1 cellular context compared by ENCODE assay signal in the genomic region with DNA sequence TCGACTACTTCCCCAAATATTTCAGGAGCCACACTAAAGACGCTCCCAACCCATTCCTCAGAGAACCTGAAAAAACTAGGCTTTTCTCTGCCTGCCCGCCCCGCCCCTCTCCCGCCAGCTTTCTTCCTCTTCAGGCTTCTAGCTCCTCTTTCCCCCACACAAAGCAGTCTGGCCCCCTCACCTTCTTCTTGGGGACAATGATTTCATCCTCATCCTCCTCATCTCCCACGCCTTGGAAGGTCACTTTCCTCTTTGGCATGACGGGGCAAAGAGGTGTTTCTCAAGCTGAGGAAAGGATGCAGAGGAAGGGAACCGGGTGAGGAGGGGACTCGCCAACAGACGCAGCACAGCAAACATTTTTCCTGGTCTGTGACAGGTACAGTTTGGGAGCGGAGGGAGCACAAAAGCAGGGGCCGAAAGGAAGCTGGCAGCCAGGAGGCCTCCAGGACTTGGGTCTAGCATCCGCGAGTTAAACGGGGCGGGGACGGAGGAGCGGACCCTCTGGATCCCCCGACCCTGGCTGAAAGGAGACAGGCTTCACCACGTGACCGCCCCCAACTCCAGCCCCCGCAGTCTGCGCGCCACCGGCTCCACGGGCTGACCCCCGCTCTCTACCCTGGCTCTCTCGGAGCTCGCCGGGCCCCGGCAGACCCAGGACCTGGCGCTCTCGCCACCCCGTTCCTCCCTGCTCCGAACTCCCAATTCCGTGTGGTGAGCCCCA.
TF ChIP-seq lines count a peak whose summit lies in the region.

No MANE protein-coding gene starts in this region.

TF ChIP-seq in HEK293, 187 proteins besides CTCF, POLR2A, EP300 and RAD21 (continued from another document):
- TF ChIP-seq SP7 (tag by site-specific recombination; IDR thresholded peaks at IDR 0.05) (no peak), ZSCAN30 (tag by site-specific recombination; IDR thresholded peaks at IDR 0.05) (no peak), ZNF140 (tag by site-specific recombination; IDR thresholded peaks at IDR 0.05) (no peak), HOXC10 (CRISPR knock-in tag; IDR thresholded peaks at IDR 0.05) (peak; percentile 88; the same call in 1 of the 2 replicates), ZBTB7A (tag by site-specific recombination; IDR thresholded peaks at IDR 0.05; ENCODE audit: low read depth) (no peak), ZNF677 (tag by site-specific recombination; IDR thresholded peaks at IDR 0.05) (no peak), ZNF600 (tag by site-specific recombination; IDR thresholded peaks at IDR 0.05) (peak; percentile 12; the same call in 1 of the 2 replicates), ZNF302 (tag by site-specific recombination; IDR thresholded peaks at IDR 0.05; ENCODE audit: low read depth) (no peak), ZEB2 (tag by site-specific recombination; IDR thresholded peaks at IDR 0.05) (no peak), ZNF202 (tag by site-specific recombination; IDR thresholded peaks at IDR 0.05; ENCODE audit: borderline replicate concordance) (no peak), ZNF623 (tag by site-specific recombination; IDR thresholded peaks at IDR 0.05) (peak; percentile 38; the same call in 1 of the 2 replicates), ZNF521 (tag by site-specific recombination; IDR thresholded peaks at IDR 0.05) (no peak), BCL11A (tag by site-specific recombination; IDR thresholded peaks at IDR 0.05; ENCODE audit: low read depth) (no peak), ZNF777 (tag by site-specific recombination; IDR thresholded peaks at IDR 0.05; ENCODE audit: borderline replicate concordance) (no peak), ZNF2 (tag by site-specific recombination; IDR thresholded peaks at IDR 0.05) (no peak), ZNF785 (tag by site-specific recombination; IDR thresholded peaks at IDR 0.05) (no peak), ZNF501 (tag by site-specific recombination; IDR thresholded peaks at IDR 0.05) (0 out of 2 replicates have a peak, but pooled peaks have one; percentile 25), ZNF10 (tag by site-specific recombination; IDR thresholded peaks at IDR 0.05) (no peak), ZNF843 (tag by site-specific recombination; IDR thresholded peaks at IDR 0.05) (0 out of 2 replicates have a peak, but pooled peaks have one; percentile 8), ZNF121 (tag by site-specific recombination; IDR thresholded peaks at IDR 0.05) (no peak), ZBTB1 (tag by site-specific recombination; IDR thresholded peaks at IDR 0.05) (no peak), ZNF658 (tag by site-specific recombination; IDR thresholded peaks at IDR 0.05) (no peak), ZSCAN23 (tag by site-specific recombination; IDR thresholded peaks at IDR 0.05) (no peak; the same call in 1 of the 2 replicates)
- TF ChIP-seq, protein P1, sequence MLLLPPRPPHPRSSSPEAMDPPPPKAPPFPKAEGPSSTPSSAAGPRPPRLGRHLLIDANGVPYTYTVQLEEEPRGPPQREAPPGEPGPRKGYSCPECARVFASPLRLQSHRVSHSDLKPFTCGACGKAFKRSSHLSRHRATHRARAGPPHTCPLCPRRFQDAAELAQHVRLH (tag by site-specific recombination; IDR thresholded peaks at IDR 0.05): no peak
- TF ChIP-seq, protein P2, sequence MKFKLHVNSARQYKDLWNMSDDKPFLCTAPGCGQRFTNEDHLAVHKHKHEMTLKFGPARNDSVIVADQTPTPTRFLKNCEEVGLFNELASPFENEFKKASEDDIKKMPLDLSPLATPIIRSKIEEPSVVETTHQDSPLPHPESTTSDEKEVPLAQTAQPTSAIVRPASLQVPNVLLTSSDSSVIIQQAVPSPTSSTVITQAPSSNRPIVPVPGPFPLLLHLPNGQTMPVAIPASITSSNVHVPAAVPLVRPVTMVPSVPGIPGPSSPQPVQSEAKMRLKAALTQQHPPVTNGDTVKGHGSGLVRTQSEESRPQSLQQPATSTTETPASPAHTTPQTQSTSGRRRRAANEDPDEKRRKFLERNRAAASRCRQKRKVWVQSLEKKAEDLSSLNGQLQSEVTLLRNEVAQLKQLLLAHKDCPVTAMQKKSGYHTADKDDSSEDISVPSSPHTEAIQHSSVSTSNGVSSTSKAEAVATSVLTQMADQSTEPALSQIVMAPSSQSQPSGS (tag by site-specific recombination; IDR thresholded peaks at IDR 0.05; ENCODE audit: low read depth): no peak
- TF ChIP-seq, protein P3, sequence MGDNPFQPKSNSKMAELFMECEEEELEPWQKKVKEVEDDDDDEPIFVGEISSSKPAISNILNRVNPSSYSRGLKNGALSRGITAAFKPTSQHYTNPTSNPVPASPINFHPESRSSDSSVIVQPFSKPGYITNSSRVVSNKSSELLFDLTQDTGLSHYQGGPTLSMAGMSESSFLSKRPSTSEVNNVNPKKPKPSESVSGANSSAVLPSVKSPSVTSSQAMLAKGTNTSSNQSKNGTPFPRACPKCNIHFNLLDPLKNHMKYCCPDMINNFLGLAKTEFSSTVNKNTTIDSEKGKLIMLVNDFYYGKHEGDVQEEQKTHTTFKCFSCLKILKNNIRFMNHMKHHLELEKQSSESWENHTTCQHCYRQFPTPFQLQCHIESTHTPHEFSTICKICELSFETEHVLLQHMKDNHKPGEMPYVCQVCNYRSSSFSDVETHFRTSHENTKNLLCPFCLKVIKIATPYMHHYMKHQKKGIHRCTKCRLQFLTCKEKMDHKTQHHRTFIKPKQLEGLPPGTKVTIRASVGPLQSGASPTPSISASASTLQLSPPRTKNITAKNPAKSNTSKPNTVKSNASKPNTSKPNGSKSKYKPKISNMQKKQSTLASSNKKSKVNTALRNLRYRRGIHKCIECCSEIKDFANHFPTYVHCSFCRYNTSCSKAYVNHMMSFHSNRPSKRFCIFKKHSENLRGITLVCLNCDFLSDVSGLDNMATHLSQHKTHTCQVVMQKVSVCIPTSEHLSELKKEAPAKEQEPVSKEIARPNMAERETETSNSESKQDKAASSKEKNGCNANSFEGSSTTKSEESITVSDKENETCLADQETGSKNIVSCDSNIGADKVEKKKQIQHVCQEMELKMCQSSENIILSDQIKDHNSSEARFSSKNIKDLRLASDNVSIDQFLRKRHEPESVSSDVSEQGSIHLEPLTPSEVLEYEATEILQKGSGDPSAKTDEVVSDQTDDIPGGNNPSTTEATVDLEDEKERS (tag by site-specific recombination; IDR thresholded peaks at IDR 0.05): no peak
- TF ChIP-seq, protein P4, sequence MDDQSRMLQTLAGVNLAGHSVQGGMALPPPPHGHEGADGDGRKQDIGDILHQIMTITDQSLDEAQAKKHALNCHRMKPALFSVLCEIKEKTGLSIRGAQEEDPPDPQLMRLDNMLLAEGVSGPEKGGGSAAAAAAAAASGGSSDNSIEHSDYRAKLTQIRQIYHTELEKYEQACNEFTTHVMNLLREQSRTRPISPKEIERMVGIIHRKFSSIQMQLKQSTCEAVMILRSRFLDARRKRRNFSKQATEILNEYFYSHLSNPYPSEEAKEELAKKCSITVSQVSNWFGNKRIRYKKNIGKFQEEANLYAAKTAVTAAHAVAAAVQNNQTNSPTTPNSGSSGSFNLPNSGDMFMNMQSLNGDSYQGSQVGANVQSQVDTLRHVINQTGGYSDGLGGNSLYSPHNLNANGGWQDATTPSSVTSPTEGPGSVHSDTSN (CRISPR knock-in tag; IDR thresholded peaks at IDR 0.05): peak; percentile 53; the same call in 1 of the 2 replicates
- TF ChIP-seq, protein P5, sequence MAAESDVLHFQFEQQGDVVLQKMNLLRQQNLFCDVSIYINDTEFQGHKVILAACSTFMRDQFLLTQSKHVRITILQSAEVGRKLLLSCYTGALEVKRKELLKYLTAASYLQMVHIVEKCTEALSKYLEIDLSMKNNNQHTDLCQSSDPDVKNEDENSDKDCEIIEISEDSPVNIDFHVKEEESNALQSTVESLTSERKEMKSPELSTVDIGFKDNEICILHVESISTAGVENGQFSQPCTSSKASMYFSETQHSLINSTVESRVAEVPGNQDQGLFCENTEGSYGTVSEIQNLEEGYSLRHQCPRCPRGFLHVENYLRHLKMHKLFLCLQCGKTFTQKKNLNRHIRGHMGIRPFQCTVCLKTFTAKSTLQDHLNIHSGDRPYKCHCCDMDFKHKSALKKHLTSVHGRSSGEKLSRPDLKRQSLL (tag by site-specific recombination; IDR thresholded peaks at IDR 0.05): peak; percentile 71; the same call in 1 of the 2 replicates
- TF ChIP-seq, protein P6, sequence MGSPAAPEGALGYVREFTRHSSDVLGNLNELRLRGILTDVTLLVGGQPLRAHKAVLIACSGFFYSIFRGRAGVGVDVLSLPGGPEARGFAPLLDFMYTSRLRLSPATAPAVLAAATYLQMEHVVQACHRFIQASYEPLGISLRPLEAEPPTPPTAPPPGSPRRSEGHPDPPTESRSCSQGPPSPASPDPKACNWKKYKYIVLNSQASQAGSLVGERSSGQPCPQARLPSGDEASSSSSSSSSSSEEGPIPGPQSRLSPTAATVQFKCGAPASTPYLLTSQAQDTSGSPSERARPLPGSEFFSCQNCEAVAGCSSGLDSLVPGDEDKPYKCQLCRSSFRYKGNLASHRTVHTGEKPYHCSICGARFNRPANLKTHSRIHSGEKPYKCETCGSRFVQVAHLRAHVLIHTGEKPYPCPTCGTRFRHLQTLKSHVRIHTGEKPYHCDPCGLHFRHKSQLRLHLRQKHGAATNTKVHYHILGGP (tag by site-specific recombination; IDR thresholded peaks at IDR 0.05): no peak
- TF ChIP-seq, protein P7, sequence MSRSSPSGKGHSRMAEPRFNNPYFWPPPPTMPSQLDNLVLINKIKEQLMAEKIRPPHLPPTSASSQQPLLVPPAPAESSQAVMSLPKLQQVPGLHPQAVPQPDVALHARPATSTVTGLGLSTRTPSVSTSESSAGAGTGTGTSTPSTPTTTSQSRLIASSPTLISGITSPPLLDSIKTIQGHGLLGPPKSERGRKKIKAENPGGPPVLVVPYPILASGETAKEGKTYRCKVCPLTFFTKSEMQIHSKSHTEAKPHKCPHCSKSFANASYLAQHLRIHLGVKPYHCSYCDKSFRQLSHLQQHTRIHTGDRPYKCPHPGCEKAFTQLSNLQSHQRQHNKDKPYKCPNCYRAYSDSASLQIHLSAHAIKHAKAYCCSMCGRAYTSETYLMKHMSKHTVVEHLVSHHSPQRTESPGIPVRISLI (tag by site-specific recombination; IDR thresholded peaks at IDR 0.05): no peak
- TF ChIP-seq, protein P8, sequence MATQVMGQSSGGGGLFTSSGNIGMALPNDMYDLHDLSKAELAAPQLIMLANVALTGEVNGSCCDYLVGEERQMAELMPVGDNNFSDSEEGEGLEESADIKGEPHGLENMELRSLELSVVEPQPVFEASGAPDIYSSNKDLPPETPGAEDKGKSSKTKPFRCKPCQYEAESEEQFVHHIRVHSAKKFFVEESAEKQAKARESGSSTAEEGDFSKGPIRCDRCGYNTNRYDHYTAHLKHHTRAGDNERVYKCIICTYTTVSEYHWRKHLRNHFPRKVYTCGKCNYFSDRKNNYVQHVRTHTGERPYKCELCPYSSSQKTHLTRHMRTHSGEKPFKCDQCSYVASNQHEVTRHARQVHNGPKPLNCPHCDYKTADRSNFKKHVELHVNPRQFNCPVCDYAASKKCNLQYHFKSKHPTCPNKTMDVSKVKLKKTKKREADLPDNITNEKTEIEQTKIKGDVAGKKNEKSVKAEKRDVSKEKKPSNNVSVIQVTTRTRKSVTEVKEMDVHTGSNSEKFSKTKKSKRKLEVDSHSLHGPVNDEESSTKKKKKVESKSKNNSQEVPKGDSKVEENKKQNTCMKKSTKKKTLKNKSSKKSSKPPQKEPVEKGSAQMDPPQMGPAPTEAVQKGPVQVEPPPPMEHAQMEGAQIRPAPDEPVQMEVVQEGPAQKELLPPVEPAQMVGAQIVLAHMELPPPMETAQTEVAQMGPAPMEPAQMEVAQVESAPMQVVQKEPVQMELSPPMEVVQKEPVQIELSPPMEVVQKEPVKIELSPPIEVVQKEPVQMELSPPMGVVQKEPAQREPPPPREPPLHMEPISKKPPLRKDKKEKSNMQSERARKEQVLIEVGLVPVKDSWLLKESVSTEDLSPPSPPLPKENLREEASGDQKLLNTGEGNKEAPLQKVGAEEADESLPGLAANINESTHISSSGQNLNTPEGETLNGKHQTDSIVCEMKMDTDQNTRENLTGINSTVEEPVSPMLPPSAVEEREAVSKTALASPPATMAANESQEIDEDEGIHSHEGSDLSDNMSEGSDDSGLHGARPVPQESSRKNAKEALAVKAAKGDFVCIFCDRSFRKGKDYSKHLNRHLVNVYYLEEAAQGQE (tag by site-specific recombination; IDR thresholded peaks at IDR 0.05): no peak
- TF ChIP-seq, protein P9, sequence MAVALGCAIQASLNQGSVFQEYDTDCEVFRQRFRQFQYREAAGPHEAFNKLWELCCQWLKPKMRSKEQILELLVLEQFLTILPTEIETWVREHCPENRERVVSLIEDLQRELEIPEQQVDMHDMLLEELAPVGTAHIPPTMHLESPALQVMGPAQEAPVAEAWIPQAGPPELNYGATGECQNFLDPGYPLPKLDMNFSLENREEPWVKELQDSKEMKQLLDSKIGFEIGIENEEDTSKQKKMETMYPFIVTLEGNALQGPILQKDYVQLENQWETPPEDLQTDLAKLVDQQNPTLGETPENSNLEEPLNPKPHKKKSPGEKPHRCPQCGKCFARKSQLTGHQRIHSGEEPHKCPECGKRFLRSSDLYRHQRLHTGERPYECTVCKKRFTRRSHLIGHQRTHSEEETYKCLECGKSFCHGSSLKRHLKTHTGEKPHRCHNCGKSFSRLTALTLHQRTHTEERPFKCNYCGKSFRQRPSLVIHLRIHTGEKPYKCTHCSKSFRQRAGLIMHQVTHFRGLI (tag by site-specific recombination; IDR thresholded peaks at IDR 0.05): no peak
- TF ChIP-seq, protein P10, sequence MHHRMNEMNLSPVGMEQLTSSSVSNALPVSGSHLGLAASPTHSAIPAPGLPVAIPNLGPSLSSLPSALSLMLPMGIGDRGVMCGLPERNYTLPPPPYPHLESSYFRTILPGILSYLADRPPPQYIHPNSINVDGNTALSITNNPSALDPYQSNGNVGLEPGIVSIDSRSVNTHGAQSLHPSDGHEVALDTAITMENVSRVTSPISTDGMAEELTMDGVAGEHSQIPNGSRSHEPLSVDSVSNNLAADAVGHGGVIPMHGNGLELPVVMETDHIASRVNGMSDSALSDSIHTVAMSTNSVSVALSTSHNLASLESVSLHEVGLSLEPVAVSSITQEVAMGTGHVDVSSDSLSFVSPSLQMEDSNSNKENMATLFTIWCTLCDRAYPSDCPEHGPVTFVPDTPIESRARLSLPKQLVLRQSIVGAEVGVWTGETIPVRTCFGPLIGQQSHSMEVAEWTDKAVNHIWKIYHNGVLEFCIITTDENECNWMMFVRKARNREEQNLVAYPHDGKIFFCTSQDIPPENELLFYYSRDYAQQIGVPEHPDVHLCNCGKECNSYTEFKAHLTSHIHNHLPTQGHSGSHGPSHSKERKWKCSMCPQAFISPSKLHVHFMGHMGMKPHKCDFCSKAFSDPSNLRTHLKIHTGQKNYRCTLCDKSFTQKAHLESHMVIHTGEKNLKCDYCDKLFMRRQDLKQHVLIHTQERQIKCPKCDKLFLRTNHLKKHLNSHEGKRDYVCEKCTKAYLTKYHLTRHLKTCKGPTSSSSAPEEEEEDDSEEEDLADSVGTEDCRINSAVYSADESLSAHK (tag by site-specific recombination; IDR thresholded peaks at IDR 0.05): no peak
- TF ChIP-seq, protein P11, sequence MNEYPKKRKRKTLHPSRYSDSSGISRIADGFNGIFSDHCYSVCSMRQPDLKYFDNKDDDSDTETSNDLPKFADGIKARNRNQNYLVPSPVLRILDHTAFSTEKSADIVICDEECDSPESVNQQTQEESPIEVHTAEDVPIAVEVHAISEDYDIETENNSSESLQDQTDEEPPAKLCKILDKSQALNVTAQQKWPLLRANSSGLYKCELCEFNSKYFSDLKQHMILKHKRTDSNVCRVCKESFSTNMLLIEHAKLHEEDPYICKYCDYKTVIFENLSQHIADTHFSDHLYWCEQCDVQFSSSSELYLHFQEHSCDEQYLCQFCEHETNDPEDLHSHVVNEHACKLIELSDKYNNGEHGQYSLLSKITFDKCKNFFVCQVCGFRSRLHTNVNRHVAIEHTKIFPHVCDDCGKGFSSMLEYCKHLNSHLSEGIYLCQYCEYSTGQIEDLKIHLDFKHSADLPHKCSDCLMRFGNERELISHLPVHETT (tag by site-specific recombination; IDR thresholded peaks at IDR 0.05): no peak
